Comparison of ENCODE assay signal across 28 cellular contexts in the genomic region with DNA sequence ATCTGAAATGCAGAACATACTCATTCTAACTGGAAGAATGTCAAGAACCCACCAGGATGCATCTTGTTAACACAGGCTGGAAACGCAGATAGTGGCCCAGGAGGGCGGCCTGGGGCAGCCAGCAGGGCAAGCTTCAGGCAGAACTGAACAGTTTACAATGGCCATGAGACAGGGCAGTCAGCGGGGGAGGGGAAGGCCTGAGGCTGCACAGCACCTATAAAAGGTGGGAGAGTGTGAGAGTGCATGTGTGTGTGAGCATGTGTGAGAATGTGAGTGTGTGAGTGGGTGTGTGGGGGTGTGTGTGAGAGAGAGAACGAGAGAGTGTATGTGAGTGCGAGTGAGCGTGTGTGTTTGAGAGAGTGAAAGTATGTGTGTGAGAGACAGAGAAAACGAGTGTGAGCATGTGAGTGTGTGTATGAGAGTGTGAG. TPM values are rescaled to one million over a fixed set of nuclear protein-coding genes. Genes with fewer than 3 reads are reported as not detected.
DNase-seq lines count a peak whose midpoint lies in the region; ATAC-seq and TF ChIP-seq lines count a peak whose summit lies in the region.
"Had no signal": no experiment of that assay in that cellular context is flagged by ENCODE, and none has a peak within 500 bp of the region (broad histone marks: within the 10 kb centered on the region; RNA-seq: fewer than 3 reads in every experiment).

No MANE protein-coding gene starts in this region.

- no peaks in the 10 kb centered on the region for H3K9me3 Mint-ChIP-seq in T-cell
- H3K9me3 Mint-ChIP-seq: natural killer cell had no signal

- no peak for ATAC-seq in mucosa of descending colon
- no peak for ATAC-seq in upper lobe of right lung
- ATAC-seq in GM21381 (IDR thresholded peaks at IDR 0.05; ENCODE audit: unreplicated experiment), result no peak
- ATAC-seq in T-cell (replicated peaks in 1 of 4), result no peak
- ATAC-seq: gastrocnemius medialis, natural killer cell had no signal

- no peak for TF ChIP-seq CTCF in brain microvascular endothelial cell (IDR thresholded peaks at IDR 0.05; ENCODE audit: low read depth, low read length, missing control alignments)
- TF ChIP-seq CTCF in mucosa of descending colon (IDR thresholded peaks at IDR 0.05), result no peak
- TF ChIP-seq CTCF in upper lobe of right lung (IDR thresholded peaks at IDR 0.05), result no peak

- H3K36me3 Mint-ChIP-seq in T-cell, result no peaks in the 10 kb centered on the region
- H3K36me3 Mint-ChIP-seq: natural killer cell had no signal

- POLR2A ChIA-PET in T-cell (lab: Charles Lee), result no interaction called here

- in situ Hi-C loops in brain microvascular endothelial cell (cut with HindIII; ENCODE audit: low pct_ligation_motif_present, low sequenced_read_pairs), result no loop called here

- DNase-seq in activated CD8-positive, alpha-beta memory T cell treated with anti-CD3 and anti-CD28 coated beads, Interleukin-2, amount 50 U/mL, for 48 hours, result peak; percentile 26
- DNase-seq in activated CD8-positive, alpha-beta memory T cell treated with anti-CD3 and anti-CD28 coated beads for 24 hours, result no peak
- DNase-seq in brain microvascular endothelial cell (peak; percentile 53), mucosa of descending colon (peak in 2 of 3 donors; percentile 23 to 41), upper lobe of right lung (peak; percentile 40), T-cell (no peak), NCI-H446 treated with DMSO at 0.1 percent for 48 hours (lab: John Stamatoyannopoulos, UW) (no peak)
- DNase-seq: activated CD4-positive, alpha-beta T cell treated with anti-CD3 and anti-CD28 coated beads, Interleukin-2, amount 10 ng/mL, durations not matched to agents 24 days and 14 days; activated effector memory CD4-positive, alpha-beta T cell treated with Interleukin-2 at 50 U/mL for 16 hours; AML-193; dermis blood vessel endothelial cell; gastrocnemius medialis; kidney; MG63; natural killer cell; NCI-H1436 treated with DMSO at 0.1 percent for 48 hours; NCI-H2171 treated with DMSO at 0.1 percent for 48 hours; NCI-H69; SHP77; stimulated activated CD4-positive, alpha-beta T cell treated with anti-CD3 and anti-CD28 coated beads, Interleukin-2, amount 100 ng/mL, for 24 hours; stimulated activated naive CD4-positive, alpha-beta T cell; T-helper 1 cell; tibial artery had no signal

- H3K4me1 ChIP-seq in mucosa of descending colon (ENCODE audit: low read depth) (peaks cover 15% of the 10 kb centered on the region), upper lobe of right lung (peaks cover 18% of the 10 kb centered on the region)
- H3K4me1 ChIP-seq: tibial artery had no signal

- H3K27ac ChIP-seq in brain microvascular endothelial cell, result no peak overlapping the region
- no peak overlapping the region for H3K27ac ChIP-seq in upper lobe of right lung
- H3K27ac ChIP-seq: 22Rv1, epithelial cell of prostate, gastrocnemius medialis, tibial artery had no signal

- H3K4me3 ChIP-seq in brain microvascular endothelial cell (ENCODE audit: low read depth, low read length) (no peak overlapping the region), mucosa of descending colon (no peak overlapping the region), upper lobe of right lung (no peak overlapping the region)
- H3K4me3 ChIP-seq: gastrocnemius medialis, MG63, tibial artery had no signal

- no peak overlapping the region for H3K27ac Mint-ChIP-seq in T-cell
- H3K27ac Mint-ChIP-seq: activated CD4-positive, alpha-beta T cell treated with anti-CD3 and anti-CD28 coated beads, Interleukin-2, amount 10 ng/mL, durations not matched to agents 24 days and 14 days; natural killer cell had no signal

- H3K4me1 Mint-ChIP-seq in T-cell, result peaks cover 5 to 7% (median 5%) of the 10 kb centered on the region in 3 donors
- H3K4me1 Mint-ChIP-seq: natural killer cell had no signal

- H3K36me3 ChIP-seq in brain microvascular endothelial cell (replicated peaks), result no peaks in the 10 kb centered on the region
- H3K36me3 ChIP-seq in mucosa of descending colon (ENCODE audit: low read depth), result no peaks in the 10 kb centered on the region
- no peaks in the 10 kb centered on the region for H3K36me3 ChIP-seq in upper lobe of right lung
- H3K36me3 ChIP-seq: gastrocnemius medialis, MG63, tibial artery had no signal

- H3K9me3 ChIP-seq in mucosa of descending colon (no peaks in the 10 kb centered on the region), upper lobe of right lung (no peaks in the 10 kb centered on the region)
- H3K9me3 ChIP-seq: gastrocnemius medialis, MG63, tibial artery had no signal

- H3K4me3 Mint-ChIP-seq in T-cell, result no peak overlapping the region
- H3K4me3 Mint-ChIP-seq: activated CD4-positive, alpha-beta T cell treated with anti-CD3 and anti-CD28 coated beads, Interleukin-2, amount 10 ng/mL, durations not matched to agents 24 days and 14 days; natural killer cell had no signal

- peaks cover 6 to 10% of the 10 kb centered on the region in 2 donors for H3K27me3 Mint-ChIP-seq in T-cell
- H3K27me3 Mint-ChIP-seq: activated CD4-positive, alpha-beta T cell treated with anti-CD3 and anti-CD28 coated beads, Interleukin-2, amount 10 ng/mL, durations not matched to agents 24 days and 14 days had no signal

- peaks cover 1% of the 10 kb centered on the region for H3K27me3 ChIP-seq in brain microvascular endothelial cell (replicated peaks)
- no peaks in the 10 kb centered on the region for H3K27me3 ChIP-seq in upper lobe of right lung
- H3K27me3 ChIP-seq: gastrocnemius medialis, MG63, tibial artery had no signal

- CTCF ChIA-PET in T-cell (lab: Charles Lee), result no interaction called here

- intact Hi-C loops in mucosa of descending colon (cut with DNase I, micrococcal nuclease), result no loop called here
- intact Hi-C loops in upper lobe of right lung (cut with DNase I), result no loop called here

RNA-seq across cellular contexts. Expression of a gene that starts 26.8 kb away (rescaled TPM):
- total RNA-seq in mucosa of descending colon (10 to 100 TPM; 34.3 to 72.2 (median 67.7) TPM), upper lobe of right lung (234 TPM), T-cell (under 1 TPM in 3 of 5 donors, not detected in 2; 0.18 to 0.39 (median 0.25) TPM)
- total RNA-seq: activated CD4-positive, alpha-beta T cell treated with anti-CD3 and anti-CD28 coated beads, Interleukin-2, amount 10 ng/mL, durations not matched to agents 24 days and 14 days; bronchial epithelial cell; natural killer cell; OCI-LY7 had no signal

Comparison
In these comparisons a context has a peak if more than half of its experiments do, and no peak if none do; other contexts are left out.
1. DNase-seq: peak in activated CD8-positive, alpha-beta memory T cell treated with anti-CD3 and anti-CD28 coated beads, Interleukin-2, amount 50 U/mL, for 48 hours (single experiment), brain microvascular endothelial cell (single experiment), mucosa of descending colon (2 of 3) and upper lobe of right lung (single experiment); none in activated CD8-positive, alpha-beta memory T cell treated with anti-CD3 and anti-CD28 coated beads for 24 hours (single experiment), T-cell (0 of 34) and NCI-H446 treated with DMSO at 0.1 percent for 48 hours (single experiment).
2. RNA of a gene that starts 26.8 kb away (total RNA-seq): 234 TPM in upper lobe of right lung (single experiment) and 34.3 to 72.2 TPM in mucosa of descending colon; 0.18 to 0.39 TPM in T-cell; every median in the first group is over 10 times any median in the second.